ENCODE assay signal across 11 cellular contexts in genomic region chrX:21438792-21439191, GRCh38.
DNase-seq lines count a peak whose midpoint lies in the region; ATAC-seq and FAIRE-seq lines count a peak whose summit lies in the region.
"Had no signal": no experiment of that assay in that cellular context is flagged by ENCODE, and none has a peak within 500 bp of the region (broad histone marks: within the 10 kb centered on the region; RNA-seq: fewer than 3 reads in every experiment).

No MANE protein-coding gene starts in this region.

- peak overlapping the region; percentile 56 for H3K27ac ChIP-seq in BLaER1

- H3K4me1 ChIP-seq in BLaER1 = peaks cover 18% of the 10 kb centered on the region

- peaks cover 17% of the 10 kb centered on the region for H3K4me1 Mint-ChIP-seq in T-helper 2 cell treated with Interferon-gamma antibody and Interleukin-4, amounts not matched to agents 5 μg/mL and 100 μg/mL, for 36 hours (ENCODE audit: low read depth)
- H3K4me1 Mint-ChIP-seq: brain had no signal

- no peaks in the 10 kb centered on the region for H3K9me3 ChIP-seq in BLaER1

- H3K4me2 ChIP-seq in BLaER1 = peak overlapping the region; percentile 63

- H3K36me3 Mint-ChIP-seq in T-helper 2 cell treated with Interferon-gamma antibody and Interleukin-4, amounts not matched to agents 5 μg/mL and 100 μg/mL, for 36 hours (ENCODE audit: low read depth) = peaks cover 7% of the 10 kb centered on the region
- H3K36me3 Mint-ChIP-seq: brain had no signal

- H3K9me3 Mint-ChIP-seq in T-helper 2 cell treated with Interferon-gamma antibody and Interleukin-4, amounts not matched to agents 5 μg/mL and 100 μg/mL, for 36 hours = no peaks in the 10 kb centered on the region
- H3K9me3 Mint-ChIP-seq: brain had no signal

- H4K20me1 ChIP-seq in BLaER1 = no peaks in the 10 kb centered on the region

- no peak for DNase-seq in T-helper 2 cell treated with Interferon-gamma antibody and Interleukin-4, amounts not matched to agents 5 μg/mL and 100 μg/mL, for 36 hours (ENCODE audit: low spot score)
- DNase-seq in HK-2 (ENCODE audit: unreplicated experiment) (no peak), frontal cortex (ENCODE audit: low spot score in 2 of 2) (no peak), NCI-H446 (lab: John Stamatoyannopoulos, UW) (no peak), NCI-H2171 treated with DMSO at 0.1 percent for 48 hours (lab: John Stamatoyannopoulos, UW) (no peak)
- DNase-seq: COR-L47, NCI-H446 treated with DMSO at 0.1 percent for 48 hours had no signal

- peak overlapping the region; percentile 92 for H3K27ac Mint-ChIP-seq in T-helper 2 cell treated with Interferon-gamma antibody and Interleukin-4, amounts not matched to agents 5 μg/mL and 100 μg/mL, for 36 hours
- H3K27ac Mint-ChIP-seq: brain had no signal

- H3K36me3 ChIP-seq in BLaER1 = no peaks in the 10 kb centered on the region

- H3K4me3 Mint-ChIP-seq in T-helper 2 cell treated with Interferon-gamma antibody and Interleukin-4, amounts not matched to agents 5 μg/mL and 100 μg/mL, for 36 hours = peak overlapping the region; percentile 76
- H3K4me3 Mint-ChIP-seq: brain had no signal

- no peaks in the 10 kb centered on the region for H3K27me3 ChIP-seq in BLaER1

- ATAC-seq in GM19328 (IDR thresholded peaks at IDR 0.05; ENCODE audit: unreplicated experiment) = peak; percentile 93
- peak; percentile 92 for ATAC-seq in HG03108 (IDR thresholded peaks at IDR 0.05; ENCODE audit: unreplicated experiment)

- no peak for FAIRE-seq in frontal cortex (lab: Jason Lieb, UNC)

- H3K9ac ChIP-seq in BLaER1 = no peak overlapping the region

- H3K27me3 Mint-ChIP-seq in T-helper 2 cell treated with Interferon-gamma antibody and Interleukin-4, amounts not matched to agents 5 μg/mL and 100 μg/mL, for 36 hours (ENCODE audit: low read depth) = no peaks in the 10 kb centered on the region
- H3K27me3 Mint-ChIP-seq: brain had no signal

- peak overlapping the region; percentile 26; the same call in 1 of the 2 replicates for H3K4me3 ChIP-seq in BLaER1
